Comparison of ENCODE assay signal across 8 cellular contexts in the genomic region with DNA sequence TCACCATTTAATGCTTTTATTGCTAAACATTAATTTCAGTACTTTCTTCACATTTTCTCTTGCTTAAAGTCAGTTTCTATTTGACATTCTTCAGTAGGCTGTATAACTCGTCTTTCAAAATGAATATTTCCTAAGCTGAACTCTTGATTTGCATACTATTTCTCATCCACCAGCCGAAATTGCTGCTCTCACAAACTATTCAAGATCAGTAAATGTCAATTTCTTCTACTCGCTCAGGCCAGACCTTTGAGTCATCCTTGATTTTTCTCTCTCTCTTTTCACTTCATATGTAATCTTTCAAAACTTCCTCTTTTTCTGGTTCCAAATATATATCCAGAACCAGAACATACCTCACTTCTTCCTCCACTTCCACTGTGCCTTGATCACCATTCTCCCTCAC.
"Had no signal": no experiment of that assay in that cellular context is flagged by ENCODE, and none has a peak within 500 bp of the region (broad histone marks: within the 10 kb centered on the region; RNA-seq: fewer than 3 reads in every experiment).

No MANE protein-coding gene starts in this region.

- ATAC-seq: foreskin keratinocyte; naive thymus-derived CD4-positive, alpha-beta T cell had no signal

- FAIRE-seq: endothelial cell of umbilical vein had no signal

- DNase-seq: activated B cell treated with CpG ODN at 0.5 μM for 24 hours; activated CD4-positive, alpha-beta T cell treated with anti-CD3 and anti-CD28 coated beads, Interleukin-2, amount 10 ng/mL, durations not matched to agents 24 days and 14 days; activated CD8-positive, alpha-beta memory T cell treated with anti-CD3 and anti-CD28 coated beads for 24 hours; activated naive CD4-positive, alpha-beta T cell treated with anti-CD3 and anti-CD28 coated beads for 36 hours; foreskin keratinocyte; naive thymus-derived CD4-positive, alpha-beta T cell; retina had no signal
